ENCODE assay signal across 17 cellular contexts in the genomic region with DNA sequence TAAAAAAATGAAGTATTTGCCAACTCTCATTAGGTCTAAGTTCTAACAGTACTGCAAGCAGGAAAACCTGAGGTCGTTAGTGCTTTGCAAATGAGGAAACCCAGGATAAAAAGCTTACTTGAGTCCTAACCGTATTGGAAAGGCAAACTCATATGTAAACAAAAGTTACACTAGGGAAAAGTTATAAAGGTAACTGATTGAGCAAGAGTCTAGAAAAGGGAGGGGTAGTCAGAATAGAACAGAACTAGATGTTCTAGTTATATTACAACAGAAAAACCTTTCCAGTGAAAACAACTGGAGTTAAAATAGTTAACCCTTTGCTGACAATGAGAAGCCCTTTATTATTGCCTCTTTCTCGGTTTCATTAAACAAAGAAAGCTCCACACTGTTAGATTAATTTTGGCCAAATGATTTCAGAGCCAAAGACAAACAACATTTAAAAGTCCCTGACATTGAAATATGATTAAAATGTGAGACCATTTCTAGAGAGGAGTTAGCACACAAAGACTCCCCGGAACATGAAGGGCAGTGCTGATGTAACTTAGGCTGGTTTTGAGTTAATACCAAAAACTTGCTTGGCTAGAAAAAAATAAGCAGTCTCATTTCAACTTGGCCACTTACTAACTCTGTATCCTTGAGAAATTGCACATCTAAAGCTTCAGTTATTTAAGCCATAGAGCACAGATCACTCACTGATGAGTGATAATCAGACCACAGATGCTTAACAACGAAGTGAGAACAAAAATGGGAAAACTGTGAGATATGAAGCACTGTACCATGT.
DNase-seq lines count a peak whose midpoint lies in the region; ATAC-seq and TF ChIP-seq lines count a peak whose summit lies in the region.
"Had no signal": no experiment of that assay in that cellular context is flagged by ENCODE, and none has a peak within 500 bp of the region (broad histone marks: within the 10 kb centered on the region; RNA-seq: fewer than 3 reads in every experiment).

No MANE protein-coding gene starts in this region.

- TF ChIP-seq CTCF in fibroblast of the aortic adventitia (IDR thresholded peaks at IDR 0.05; ENCODE audit: insufficient read depth, low read length): no peak
- TF ChIP-seq CTCF in neutrophil (IDR thresholded peaks at IDR 0.05): no peak
- TF ChIP-seq CTCF in uterus (IDR thresholded peaks at IDR 0.05): no peak

- DNase-seq in DMS53 (lab: John Stamatoyannopoulos, UW): peak; percentile 3
- DNase-seq in DMS53 treated with DMSO at 0.1 percent for 48 hours (lab: John Stamatoyannopoulos, UW; ENCODE audit: unreplicated experiment): no peak
- peak; percentile 12 for DNase-seq in fibroblast of the aortic adventitia (ENCODE audit: low read depth)
- DNase-seq in uterus: no peak
- no peak for DNase-seq in ureter (ENCODE audit: low spot score)
- no peak for DNase-seq in NAMALWA (ENCODE audit: low spot score)
- DNase-seq: 8988T; activated CD8-positive, alpha-beta memory T cell treated with anti-CD3 and anti-CD28 coated beads, Interleukin-2, amount 50 U/mL, for 48 hours; amygdala; Calu3; erythroblast; islet precursor cell; NCI-H1417; NCI-H82; stimulated activated CD4-positive, alpha-beta T cell treated with anti-CD3 and anti-CD28 coated beads, Interleukin-4, amount 100 ng/mL, for 4 hours had no signal

- H3K4me3 ChIP-seq in fibroblast of the aortic adventitia (ENCODE audit: low read depth, low read length): no peak overlapping the region
- no peak overlapping the region for H3K4me3 ChIP-seq in neutrophil (ENCODE audit: low read depth in 1 of 2, low read length in 1 of 2)
- H3K4me3 ChIP-seq in uterus: no peak overlapping the region

- H3K36me3 ChIP-seq in neutrophil: no peaks in the 10 kb centered on the region
- H3K36me3 ChIP-seq in uterus: no peaks in the 10 kb centered on the region

- TF ChIP-seq POLR2A in uterus (IDR thresholded peaks at IDR 0.05): no peak

- no peaks in the 10 kb centered on the region for H3K9me3 ChIP-seq in neutrophil
- no peaks in the 10 kb centered on the region for H3K9me3 ChIP-seq in uterus

- H3K4me1 ChIP-seq in neutrophil (ENCODE audit: control insufficient read depth in 1 of 2, insufficient read depth in 1 of 2, low read depth in 1 of 2, low read length in 1 of 2): peaks cover 15 to 17% of the 10 kb centered on the region in 2 experiments
- H3K4me1 ChIP-seq in uterus: no peaks in the 10 kb centered on the region

- H3K27ac ChIP-seq in neutrophil (peak overlapping the region; percentile 52), uterus (peak overlapping the region; percentile 63 to 64)

- intact Hi-C loops in uterus (cut with DNase I; ENCODE audit: low total_unique reads): no loop called here

- H3K27me3 ChIP-seq in neutrophil: no peaks in the 10 kb centered on the region
- H3K27me3 ChIP-seq in uterus: no peaks in the 10 kb centered on the region

- no peak for ATAC-seq in HG03342 (IDR thresholded peaks at IDR 0.05; ENCODE audit: unreplicated experiment)

Comparison
In these comparisons a context has a peak if more than half of its experiments do, and no peak if none do; other contexts are left out.
1. DNase-seq: peak in DMS53 (single experiment) and fibroblast of the aortic adventitia (single experiment); none in DMS53 treated with DMSO at 0.1 percent for 48 hours (single experiment), uterus (0 of 2), ureter (single experiment) and NAMALWA (single experiment).